In genomic region chr3:39937874-39938273, GRCh38 we compare ENCODE assay signal across 16 cellular contexts.
DNase-seq lines count a peak whose midpoint lies in the region; ATAC-seq and TF ChIP-seq lines count a peak whose summit lies in the region.
"Had no signal": no experiment of that assay in that cellular context is flagged by ENCODE, and none has a peak within 500 bp of the region (broad histone marks: within the 10 kb centered on the region; RNA-seq: fewer than 3 reads in every experiment).

No MANE protein-coding gene starts in this region.

- H2AFZ ChIP-seq in Loucy (ENCODE audit: low read length): 0 out of 2 replicates have a peak overlapping the region, but pooled peaks have one; percentile 30

- H3K9ac ChIP-seq in Loucy (ENCODE audit: low read depth, low read length, poor library complexity, severe bottlenecking) (no peak overlapping the region), endodermal cell (ENCODE audit: extremely low read depth, low read length, poor library complexity, severe bottlenecking) (no peak overlapping the region)

- H3K79me2 ChIP-seq in Loucy (ENCODE audit: insufficient read depth, low read length): no peaks in the 10 kb centered on the region

- no peak overlapping the region for H3K27ac Mint-ChIP-seq in endodermal cell
- H3K27ac Mint-ChIP-seq: CD4-positive, CD25-positive, alpha-beta regulatory T cell had no signal

- peak; percentile 83 for ATAC-seq in GM18870 (IDR thresholded peaks at IDR 0.05; ENCODE audit: unreplicated experiment)
- peak; percentile 78 for ATAC-seq in GM21619 (IDR thresholded peaks at IDR 0.05; ENCODE audit: unreplicated experiment)
- no peak for ATAC-seq in GM19467 (IDR thresholded peaks at IDR 0.05; ENCODE audit: unreplicated experiment)
- ATAC-seq: Panc1 had no signal

- H3K4me2 ChIP-seq in Loucy (ENCODE audit: low read depth, low read length, poor library complexity, severe bottlenecking): no peak overlapping the region

- H4K20me1 ChIP-seq in Loucy (ENCODE audit: insufficient read depth, low read length, poor library complexity, severe bottlenecking): no peaks in the 10 kb centered on the region

- TF ChIP-seq CTCF in Loucy (conservative IDR thresholded peaks at IDR 0.05; ENCODE audit: low read length): no peak
- no peak for TF ChIP-seq CTCF in endodermal cell (conservative IDR thresholded peaks at IDR 0.05)

- no peaks in the 10 kb centered on the region for H3K9me2 ChIP-seq in Loucy (replicated peaks; ENCODE audit: low read depth, low read length)

- H3K36me3 Mint-ChIP-seq in endodermal cell (ENCODE audit: low read depth): no peaks in the 10 kb centered on the region
- H3K36me3 Mint-ChIP-seq: CD4-positive, CD25-positive, alpha-beta regulatory T cell had no signal

- H3K27me3 ChIP-seq in Loucy (ENCODE audit: insufficient read depth, low read length, poor library complexity, severe bottlenecking) (no peaks in the 10 kb centered on the region), endodermal cell (ENCODE audit: control insufficient read depth, insufficient read depth, low read length, poor library complexity, severe bottlenecking) (no peaks in the 10 kb centered on the region)
- H3K27me3 ChIP-seq: spleen, tibial nerve had no signal

- H3K4me1 Mint-ChIP-seq in endodermal cell: no peaks in the 10 kb centered on the region
- H3K4me1 Mint-ChIP-seq: CD4-positive, CD25-positive, alpha-beta regulatory T cell had no signal

- H3K36me3 ChIP-seq in Loucy (ENCODE audit: insufficient read depth, low read length): no peaks in the 10 kb centered on the region
- no peaks in the 10 kb centered on the region for H3K36me3 ChIP-seq in endodermal cell (ENCODE audit: control insufficient read depth, insufficient read depth, low read length)
- H3K36me3 ChIP-seq: spleen, tibial nerve had no signal

- H3K27ac ChIP-seq in endodermal cell (ENCODE audit: low read depth, low read length): no peak overlapping the region
- H3K27ac ChIP-seq: tibial nerve had no signal

- H3K9me3 ChIP-seq in Loucy (ENCODE audit: insufficient read depth, low read depth, low read length) (no peaks in the 10 kb centered on the region), endodermal cell (ENCODE audit: control insufficient read depth, low read length) (no peaks in the 10 kb centered on the region)
- H3K9me3 ChIP-seq: spleen, tibial nerve had no signal

- H3F3A ChIP-seq in Loucy (ENCODE audit: low read depth): no peaks in the 10 kb centered on the region

- H3K4me3 ChIP-seq in Loucy (ENCODE audit: low read length, poor library complexity, severe bottlenecking) (no peak overlapping the region), endodermal cell (ENCODE audit: low read length) (no peak overlapping the region)
- H3K4me3 ChIP-seq: spleen, tibial nerve had no signal

- H3K27me3 Mint-ChIP-seq in endodermal cell (ENCODE audit: insufficient read depth): no peaks in the 10 kb centered on the region
- H3K27me3 Mint-ChIP-seq: CD4-positive, CD25-positive, alpha-beta regulatory T cell had no signal

- no peak overlapping the region for H3K4me3 Mint-ChIP-seq in endodermal cell
- H3K4me3 Mint-ChIP-seq: CD4-positive, CD25-positive, alpha-beta regulatory T cell had no signal

- DNase-seq in lung microvascular endothelial cell (ENCODE audit: low read depth in 2 of 2) (peak; percentile 17 to 37), DMS53 (lab: John Stamatoyannopoulos, UW) (no peak), endodermal cell (no peak), RPMI8226 (no peak)
- DNase-seq: activated naive CD4-positive, alpha-beta T cell treated with Interleukin-2 at 50 U/mL for 16 hours; CD4-positive, CD25-positive, alpha-beta regulatory T cell; mammary epithelial cell; NCI-H345; spleen; T-helper 2 cell had no signal

- no peaks in the 10 kb centered on the region for H3K9me3 Mint-ChIP-seq in endodermal cell

- no CpG with 5 or more reads among the region's 1 CpG for WGBS in endodermal cell (ENCODE audit: insufficient coverage in 1 of 2, insufficient read length in 1 of 2), 2 experiments

- H3K4me1 ChIP-seq in Loucy (ENCODE audit: insufficient read depth, low read length, poor library complexity, severe bottlenecking) (no peaks in the 10 kb centered on the region), endodermal cell (ENCODE audit: control insufficient read depth, insufficient read depth, low read length) (no peaks in the 10 kb centered on the region)

Comparison
In these comparisons a context has a peak if more than half of its experiments do, and no peak if none do; other contexts are left out.
1. DNase-seq: peak in lung microvascular endothelial cell (2 of 2); none in DMS53 (single experiment), endodermal cell (single experiment) and RPMI8226 (single experiment).